ENCODE assay signal across 1 cellular context in the genomic region with DNA sequence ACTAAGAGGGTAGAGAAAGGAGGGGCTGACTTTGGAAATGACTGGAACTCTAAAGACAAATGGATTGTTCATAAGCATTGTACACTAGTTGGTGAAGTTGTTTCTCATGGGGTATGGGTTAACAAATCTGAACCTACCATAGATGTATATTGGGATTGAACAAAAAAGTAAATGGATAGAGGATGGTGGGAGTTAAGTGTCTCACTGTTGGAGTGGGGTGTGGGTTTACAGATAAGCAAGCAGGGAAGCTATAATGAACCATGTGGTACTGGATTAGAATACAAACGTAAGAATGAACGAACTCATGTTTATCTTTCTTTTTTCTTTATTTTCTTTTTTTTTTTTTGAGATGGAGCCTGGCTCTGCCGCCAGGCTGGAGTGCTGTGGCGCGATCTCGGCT.
TF ChIP-seq lines count a peak whose summit lies in the region.

No MANE protein-coding gene starts in this region.

TF ChIP-seq in K562, 482 proteins besides CTCF, POLR2A, EP300 and RAD21 (continued from another document):
- TF ChIP-seq, protein P1, sequence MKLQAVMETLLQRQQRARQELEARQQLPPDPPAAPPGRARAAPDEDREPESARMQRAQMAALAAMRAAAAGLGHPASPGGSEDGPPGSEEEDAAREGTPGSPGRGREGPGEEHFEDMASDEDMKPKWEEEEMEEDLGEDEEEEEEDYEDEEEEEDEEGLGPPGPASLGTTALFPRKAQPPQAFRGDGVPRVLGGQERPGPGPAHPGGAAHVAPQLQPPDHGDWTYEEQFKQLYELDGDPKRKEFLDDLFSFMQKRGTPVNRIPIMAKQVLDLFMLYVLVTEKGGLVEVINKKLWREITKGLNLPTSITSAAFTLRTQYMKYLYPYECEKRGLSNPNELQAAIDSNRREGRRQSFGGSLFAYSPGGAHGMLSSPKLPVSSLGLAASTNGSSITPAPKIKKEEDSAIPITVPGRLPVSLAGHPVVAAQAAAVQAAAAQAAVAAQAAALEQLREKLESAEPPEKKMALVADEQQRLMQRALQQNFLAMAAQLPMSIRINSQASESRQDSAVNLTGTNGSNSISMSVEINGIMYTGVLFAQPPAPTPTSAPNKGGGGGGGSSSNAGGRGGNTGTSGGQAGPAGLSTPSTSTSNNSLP (IDR thresholded peaks at IDR 0.05; ENCODE audit: borderline replicate concordance, low read depth, low read length): no peak
- TF ChIP-seq TCF7 (IDR thresholded peaks at IDR 0.05; ENCODE audit: borderline replicate concordance): no peak
- TF ChIP-seq IRF2 (CRISPR knock-in tag; IDR thresholded peaks at IDR 0.05): no peak
- peak; percentile 86 for TF ChIP-seq CBFA2T3 (IDR thresholded peaks at IDR 0.05)
- TF ChIP-seq RBM22 (IDR thresholded peaks at IDR 0.05; ENCODE audit: low read depth, low read length, poor library complexity, severe bottlenecking): no peak
- TF ChIP-seq ARID1B (IDR thresholded peaks at IDR 0.05): peak; percentile 72
- TF ChIP-seq CCAR2 (IDR thresholded peaks at IDR 0.05; ENCODE audit: low read depth, low read length): no peak
- no peak for TF ChIP-seq SREBF2 (CRISPR knock-in tag; IDR thresholded peaks at IDR 0.05)
- no peak for TF ChIP-seq POU5F1 (IDR thresholded peaks at IDR 0.05; ENCODE audit: borderline replicate concordance, low read depth, low read length, partially characterized antibody)
- TF ChIP-seq, protein P2, sequence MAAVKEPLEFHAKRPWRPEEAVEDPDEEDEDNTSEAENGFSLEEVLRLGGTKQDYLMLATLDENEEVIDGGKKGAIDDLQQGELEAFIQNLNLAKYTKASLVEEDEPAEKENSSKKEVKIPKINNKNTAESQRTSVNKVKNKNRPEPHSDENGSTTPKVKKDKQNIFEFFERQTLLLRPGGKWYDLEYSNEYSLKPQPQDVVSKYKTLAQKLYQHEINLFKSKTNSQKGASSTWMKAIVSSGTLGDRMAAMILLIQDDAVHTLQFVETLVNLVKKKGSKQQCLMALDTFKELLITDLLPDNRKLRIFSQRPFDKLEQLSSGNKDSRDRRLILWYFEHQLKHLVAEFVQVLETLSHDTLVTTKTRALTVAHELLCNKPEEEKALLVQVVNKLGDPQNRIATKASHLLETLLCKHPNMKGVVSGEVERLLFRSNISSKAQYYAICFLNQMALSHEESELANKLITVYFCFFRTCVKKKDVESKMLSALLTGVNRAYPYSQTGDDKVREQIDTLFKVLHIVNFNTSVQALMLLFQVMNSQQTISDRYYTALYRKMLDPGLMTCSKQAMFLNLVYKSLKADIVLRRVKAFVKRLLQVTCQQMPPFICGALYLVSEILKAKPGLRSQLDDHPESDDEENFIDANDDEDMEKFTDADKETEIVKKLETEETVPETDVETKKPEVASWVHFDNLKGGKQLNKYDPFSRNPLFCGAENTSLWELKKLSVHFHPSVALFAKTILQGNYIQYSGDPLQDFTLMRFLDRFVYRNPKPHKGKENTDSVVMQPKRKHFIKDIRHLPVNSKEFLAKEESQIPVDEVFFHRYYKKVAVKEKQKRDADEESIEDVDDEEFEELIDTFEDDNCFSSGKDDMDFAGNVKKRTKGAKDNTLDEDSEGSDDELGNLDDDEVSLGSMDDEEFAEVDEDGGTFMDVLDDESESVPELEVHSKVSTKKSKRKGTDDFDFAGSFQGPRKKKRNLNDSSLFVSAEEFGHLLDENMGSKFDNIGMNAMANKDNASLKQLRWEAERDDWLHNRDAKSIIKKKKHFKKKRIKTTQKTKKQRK (IDR thresholded peaks at IDR 0.05; ENCODE audit: borderline replicate concordance, low read depth, low read length): no peak
- TF ChIP-seq SMARCA4 (IDR thresholded peaks at IDR 0.05): peak; percentile 38; the same call in 1 of the 2 replicates
- TF ChIP-seq ZNF584 (CRISPR knock-in tag; IDR thresholded peaks at IDR 0.05; ENCODE audit: low read depth): no peak
- no peak for TF ChIP-seq RBM17 (IDR thresholded peaks at IDR 0.05; ENCODE audit: borderline replicate concordance, low read depth, low read length)
- TF ChIP-seq KAT7 (CRISPR knock-in tag; IDR thresholded peaks at IDR 0.05; ENCODE audit: borderline replicate concordance): no peak
- TF ChIP-seq NCOR1 (IDR thresholded peaks at IDR 0.05): peak; percentile 58
- peak; percentile 74 for TF ChIP-seq CBFA2T2 (conservative IDR thresholded peaks at IDR 0.05)
- TF ChIP-seq SLC30A9 (CRISPR knock-in tag; IDR thresholded peaks at IDR 0.05): no peak
- TF ChIP-seq NFIC (IDR thresholded peaks at IDR 0.05): peak; percentile 25; the same call in 1 of the 2 replicates
- TF ChIP-seq, protein P3, sequence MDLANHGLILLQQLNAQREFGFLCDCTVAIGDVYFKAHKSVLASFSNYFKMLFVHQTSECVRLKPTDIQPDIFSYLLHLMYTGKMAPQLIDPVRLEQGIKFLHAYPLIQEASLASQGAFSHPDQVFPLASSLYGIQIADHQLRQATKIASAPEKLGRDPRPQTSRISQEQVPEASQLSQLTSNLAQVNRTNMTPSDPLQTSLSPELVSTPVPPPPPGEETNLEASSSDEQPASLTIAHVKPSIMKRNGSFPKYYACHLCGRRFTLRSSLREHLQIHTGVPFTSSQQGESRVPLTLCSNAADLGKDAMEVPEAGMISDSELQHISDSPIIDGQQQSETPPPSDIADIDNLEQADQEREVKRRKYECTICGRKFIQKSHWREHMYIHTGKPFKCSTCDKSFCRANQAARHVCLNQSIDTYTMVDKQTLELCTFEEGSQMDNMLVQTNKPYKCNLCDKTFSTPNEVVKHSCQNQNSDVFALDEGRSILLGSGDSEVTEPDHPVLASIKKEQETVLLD (IDR thresholded peaks at IDR 0.05): no peak
- TF ChIP-seq MTA2 (IDR thresholded peaks at IDR 0.05; ENCODE audit: low read depth): peak; percentile 42
- no peak for TF ChIP-seq NFYB (IDR thresholded peaks at IDR 0.05; ENCODE audit: extremely low read depth, insufficient read length)
- peak; percentile 67 for TF ChIP-seq TEAD4 (IDR thresholded peaks at IDR 0.05; ENCODE audit: low read length)
- TF ChIP-seq TEAD4 (CRISPR knock-in tag; IDR thresholded peaks at IDR 0.05; ENCODE audit: borderline replicate concordance): no peak
- TF ChIP-seq ZNF408 (CRISPR knock-in tag; IDR thresholded peaks at IDR 0.05; ENCODE audit: low read depth): no peak
